Comparison of ENCODE assay signal across 11 cellular contexts in genomic region chr1:8016244-8017241, GRCh38. TPM values are rescaled to one million over a fixed set of nuclear protein-coding genes. Genes with fewer than 3 reads are reported as not detected.
DNase-seq lines count a peak whose midpoint lies in the region; ATAC-seq, FAIRE-seq and TF ChIP-seq lines count a peak whose summit lies in the region.
"Had no signal": no experiment of that assay in that cellular context is flagged by ENCODE, and none has a peak within 500 bp of the region (broad histone marks: within the 10 kb centered on the region; RNA-seq: fewer than 3 reads in every experiment).

No MANE protein-coding gene starts in this region.

- peak; percentile 70 for TF ChIP-seq POLR2A in IMR-90 (IDR thresholded peaks at IDR 0.05; ENCODE audit: low read depth, low read length)

- H3K14ac ChIP-seq in IMR-90 (replicated peaks; ENCODE audit: low read depth, low read length): no peak overlapping the region

- H2AFZ ChIP-seq in IMR-90 (replicated peaks; ENCODE audit: low read length, poor library complexity): no peak overlapping the region

- no peak overlapping the region for H2AK5ac ChIP-seq in IMR-90 (ENCODE audit: low read depth, low read length)

- H3K27ac ChIP-seq in IMR-90 (ENCODE audit: insufficient read depth, low read length) (no peak overlapping the region), angular gyrus (ENCODE audit: low read depth, low read length) (peak overlapping the region; percentile 79), kidney (ENCODE audit: low read depth in 2 of 2, low read length in 2 of 2) (peak overlapping the region in 1 of 2 donors; percentile 44)

- H3K79me1 ChIP-seq in IMR-90 (ENCODE audit: low read depth in 1 of 2, low read length in 2 of 2): peaks cover 30 to 81% of the 10 kb centered on the region in 2 experiments; a peak in 3 of 4 replicates

- no peak overlapping the region for H3K27ac Mint-ChIP-seq in activated CD4-positive, alpha-beta memory T cell treated with anti-CD3 and anti-CD28 coated beads for 36 hours

- H3K27me3 ChIP-seq in IMR-90 (ENCODE audit: control insufficient read depth, insufficient read depth, low read length): no peaks in the 10 kb centered on the region

- H4K5ac ChIP-seq in IMR-90 (ENCODE audit: low read depth, low read length): no peak overlapping the region

- no peaks in the 10 kb centered on the region for H3K36me3 Mint-ChIP-seq in activated CD4-positive, alpha-beta memory T cell treated with anti-CD3 and anti-CD28 coated beads for 36 hours

- H4K20me1 ChIP-seq in IMR-90 (ENCODE audit: insufficient read depth, low read length): peaks cover 91% of the 10 kb centered on the region

- no peak overlapping the region for H2BK120ac ChIP-seq in IMR-90 (ENCODE audit: low read depth, low read length)

- H3K9me3 ChIP-seq in IMR-90 (ENCODE audit: control insufficient read depth, insufficient read depth, low read length) (no peaks in the 10 kb centered on the region), kidney (ENCODE audit: control insufficient read depth in 1 of 2, low read length in 2 of 2) (no peaks in the 10 kb centered on the region)

- peak overlapping the region; percentile 39 for H3K4me2 ChIP-seq in IMR-90 (ENCODE audit: low read depth, low read length)

- no peak overlapping the region for H2BK20ac ChIP-seq in IMR-90 (ENCODE audit: low read depth, low read length)

- dilution Hi-C loops in IMR-90 (cut with HindIII; ENCODE audit: low sequenced_read_pairs, unreplicated experiment): loop anchor here (25.0 kb wide), 1 partner anchor 296 kb away; the partner anchor contains the start of gene SLC45A1

- H3K4ac ChIP-seq in IMR-90 (ENCODE audit: low read depth, low read length): no peak overlapping the region

- TF ChIP-seq CTCF in IMR-90 (conservative IDR thresholded peaks at IDR 0.05; ENCODE audit: low read depth, low read length) (0 out of 2 replicates have a peak, but pooled peaks have one; percentile 3), kidney (IDR thresholded peaks at IDR 0.05; ENCODE audit: borderline replicate concordance, extremely low read depth, insufficient read depth) (no peak)

- H3K56ac ChIP-seq in IMR-90 (ENCODE audit: extremely low read depth, insufficient read depth, low read length): no peak overlapping the region

- intact Hi-C loops in IMR-90 (cut with micrococcal nuclease) (no loop called here), kidney (cut with DNase I) (no loop called here)
- intact Hi-C loops in activated CD4-positive, alpha-beta memory T cell treated with anti-CD3 and anti-CD28 coated beads for 36 hours (cut with micrococcal nuclease): no loop called here

- FAIRE-seq in kidney (lab: Jason Lieb, UNC): no peak

- H3K9ac ChIP-seq in IMR-90 (ENCODE audit: low read depth, low read length) (no peak overlapping the region), kidney (ENCODE audit: low read length in 2 of 2) (peak overlapping the region; percentile 14 to 17)

- no peak overlapping the region for H4K91ac ChIP-seq in IMR-90 (ENCODE audit: insufficient read depth, low read depth, low read length)

- H3K9me3 Mint-ChIP-seq in activated CD4-positive, alpha-beta memory T cell treated with anti-CD3 and anti-CD28 coated beads for 36 hours: no peaks in the 10 kb centered on the region

- H2BK5ac ChIP-seq in IMR-90 (ENCODE audit: low read depth, low read length, poor library complexity, severe bottlenecking): peak overlapping the region; percentile 11

- CTCF ChIA-PET in IMR-90 (lab: Yijun Ruan, JAX): interaction anchor here (0.6 to 6.7 kb wide), 8 partner anchors 32 to 848 kb away, joined by 3 to 27 read pairs (median 6); no protein-coding TSS in a partner anchor
- CTCF ChIA-PET in activated CD4-positive, alpha-beta memory T cell treated with anti-CD3 and anti-CD28 coated beads for 36 hours (lab: Charles Lee): interaction anchor here (0.6 to 9.5 kb wide), 18 partner anchors 8 to 833 kb away, joined by 3 to 156 read pairs (median 6); partner anchors contain the start of genes PARK7 and SLC45A1

- H3K4me3 Mint-ChIP-seq in activated CD4-positive, alpha-beta memory T cell treated with anti-CD3 and anti-CD28 coated beads for 36 hours: no peak overlapping the region

- in situ Hi-C loops in IMR-90 (cut with MboI; ENCODE audit: low sequenced_read_pairs): loop anchor here (5.0 kb wide), 2 partner anchors 39 to 296 kb away; no protein-coding TSS in a partner anchor

- peaks cover 2% of the 10 kb centered on the region for H3K4me1 Mint-ChIP-seq in activated CD4-positive, alpha-beta memory T cell treated with anti-CD3 and anti-CD28 coated beads for 36 hours (ENCODE audit: low read depth)

- no CpG with 5 or more reads among the region's 4 CpGs for WGBS in IMR-90 (ENCODE audit: extremely low coverage in 2 of 2, insufficient read length in 1 of 2), 2 experiments

- TF ChIP-seq RAD21 in IMR-90 (IDR thresholded peaks at IDR 0.05; ENCODE audit: low read length): no peak

- peaks cover 27% of the 10 kb centered on the region for H3K36me3 ChIP-seq in IMR-90 (ENCODE audit: control insufficient read depth, insufficient read depth, low read length)
- H3K36me3 ChIP-seq in kidney (ENCODE audit: control insufficient read depth in 1 of 2, insufficient read depth in 2 of 2, low read length in 2 of 2): peaks cover 32 to 41% of the 10 kb centered on the region in 2 donors

- H2AK9ac ChIP-seq in IMR-90 (replicated peaks; ENCODE audit: low read depth, low read length, poor library complexity): no peak overlapping the region

- no peak overlapping the region for H3K18ac ChIP-seq in IMR-90 (ENCODE audit: low read depth, low read length)

- H2BK15ac ChIP-seq in IMR-90 (ENCODE audit: low read depth, low read length): no peak overlapping the region

- peaks cover 17% of the 10 kb centered on the region for H3K27me3 Mint-ChIP-seq in activated CD4-positive, alpha-beta memory T cell treated with anti-CD3 and anti-CD28 coated beads for 36 hours

- BruUV-seq in IMR-90 (replicated peaks; lab: Mats Ljungman, UMichigan): no TSS peak

- no peak overlapping the region for H3K23ac ChIP-seq in IMR-90 (ENCODE audit: low read depth, low read length)

- peaks cover 20% of the 10 kb centered on the region for H3K4me1 ChIP-seq in IMR-90 (ENCODE audit: control insufficient read depth, insufficient read depth, low read length)
- H3K4me1 ChIP-seq in kidney (ENCODE audit: control insufficient read depth in 1 of 2, insufficient read depth in 1 of 2, low read depth in 1 of 2, low read length in 2 of 2): peaks cover 19 to 43% of the 10 kb centered on the region in 2 donors

- POLR2A ChIA-PET in IMR-90 (lab: Charles Lee; ENCODE audit: unreplicated experiment): interaction anchor here (0.6 kb wide), 1 partner anchor 185 kb away, joined by 5 read pairs; no protein-coding TSS in a partner anchor
- POLR2A ChIA-PET in activated CD4-positive, alpha-beta memory T cell treated with anti-CD3 and anti-CD28 coated beads for 36 hours (lab: Charles Lee): no interaction called here

- H3K4me3 ChIP-seq in IMR-90 (ENCODE audit: insufficient read depth, low read depth, low read length) (no peak overlapping the region), kidney (ENCODE audit: low read length in 2 of 2) (peak overlapping the region in 1 of 2 donors; percentile 16)

- no peak overlapping the region for H4K8ac ChIP-seq in IMR-90 (ENCODE audit: low read depth in 2 of 2, low read length in 2 of 2)

- no peak for DNase-seq in IMR-90
- DNase-seq in kidney: no peak
- DNase-seq in superior temporal gyrus (ENCODE audit: extremely low spot score): peak; percentile 48
- DNase-seq in COLO829 (ENCODE audit: low spot score): no peak
- DNase-seq in activated CD4-positive, alpha-beta memory T cell treated with anti-CD3 and anti-CD28 coated beads for 36 hours: no peak
- DNase-seq: H7; Right ventricle myocardium superior; stimulated activated naive CD4-positive, alpha-beta T cell treated with Interleukin-2 at 50 U/mL for 16 hours had no signal

- peaks cover 6% of the 10 kb centered on the region; the same call in 1 of the 2 replicates for H3K9me1 ChIP-seq in IMR-90 (ENCODE audit: insufficient read depth, low read length)

- ATAC-seq in IMR-90 (ENCODE audit: low read depth): no peak
- no peak for ATAC-seq in HG02840 (IDR thresholded peaks at IDR 0.05; ENCODE audit: low FRiP score, unreplicated experiment)
- ATAC-seq in GM19035 (IDR thresholded peaks at IDR 0.05; ENCODE audit: unreplicated experiment): no peak

TF ChIP-seq in IMR-90, 13 proteins besides CTCF, POLR2A, EP300 and RAD21:
- TF ChIP-seq CEBPB (IDR thresholded peaks at IDR 0.05; ENCODE audit: low read depth, low read length) (peak; percentile 82), RCOR1 (IDR thresholded peaks at IDR 0.05; ENCODE audit: insufficient replicate concordance, low read length) (no peak)

RNA-seq across cellular contexts. Expression of gene ERRFI1, which starts 9.6 kb away (rescaled TPM):
- total RNA-seq in IMR-90 (2012; rRNA removed) (101 and 106 TPM in 2 replicates), kidney (71.3 TPM)
- polyA plus RNA-seq in IMR-90 (2012; rRNA removed) (102 and 145 TPM in 2 replicates), kidney (ENCODE audit: insufficient read depth, low read depth, low replicate concordance) (25.0 TPM)
- polyA plus RNA-seq in IMR-90 (2012; cell fraction: cytosol; rRNA removed): 66.7 and 88.3 TPM in 2 replicates
- polyA plus RNA-seq in IMR-90 (2012; cell fraction: nucleus; rRNA removed; ENCODE audit: low replicate concordance): 50.7 and 405 TPM in 2 replicates
- total RNA-seq in activated CD4-positive, alpha-beta memory T cell treated with anti-CD3 and anti-CD28 coated beads for 36 hours: 1 to 10 TPM; 1.5 to 1.9 TPM

RNA-seq across cellular contexts. Expression of gene PARK7, which starts 55.0 kb away (rescaled TPM):
- 207 and 384 TPM in 2 replicates for total RNA-seq in IMR-90 (2012; rRNA removed)
- polyA plus RNA-seq in IMR-90 (2012; rRNA removed): 348 and 357 TPM in 2 replicates
- polyA plus RNA-seq in IMR-90 (2012; cell fraction: cytosol; rRNA removed): 108 and 179 TPM in 2 replicates
- polyA plus RNA-seq in IMR-90 (2012; cell fraction: nucleus; rRNA removed; ENCODE audit: low replicate concordance): 19.8 and 112 TPM in 2 replicates
- 239 TPM for total RNA-seq in kidney
- 481 TPM for polyA plus RNA-seq in kidney (ENCODE audit: insufficient read depth, low read depth, low replicate concordance)
- total RNA-seq in activated CD4-positive, alpha-beta memory T cell treated with anti-CD3 and anti-CD28 coated beads for 36 hours: 100 to 1,000 TPM; 429 to 457 TPM

Comparison
In these comparisons a context has a peak if more than half of its experiments do, and no peak if none do; other contexts are left out.
1. RNA of gene ERRFI1, which starts 9.6 kb away (total RNA-seq): 101 to 106 TPM in IMR-90 and 71.3 TPM in kidney (single experiment); 1.5 to 1.9 TPM in activated CD4-positive, alpha-beta memory T cell treated with anti-CD3 and anti-CD28 coated beads for 36 hours; every median in the first group is over 10 times any median in the second.